20 cellular contexts compared by ENCODE assay signal in genomic region chr18:79197531-79197930, GRCh38.
DNase-seq lines count a peak whose midpoint lies in the region; ATAC-seq and TF ChIP-seq lines count a peak whose summit lies in the region.
"Had no signal": no experiment of that assay in that cellular context is flagged by ENCODE, and none has a peak within 500 bp of the region (broad histone marks: within the 10 kb centered on the region; RNA-seq: fewer than 3 reads in every experiment).

No MANE protein-coding gene starts in this region.

- H3K27ac Mint-ChIP-seq in progenitor cell of endocrine pancreas (peak overlapping the region; percentile 31), chondrocyte (ENCODE audit: unreplicated experiment) (no peak overlapping the region)
- H3K27ac Mint-ChIP-seq: activated naive CD4-positive, alpha-beta T cell treated with anti-CD3 and anti-CD28 coated beads, Interleukin-2, amount 10 ng/mL, durations not matched to agents 7 days and 5 days; CD4-positive, CD25-positive, alpha-beta regulatory T cell; stimulated activated effector memory CD8-positive, alpha-beta T cell treated with anti-CD3 and anti-CD28 coated beads, Interleukin-12 subunit alpha, Interleukin-12 subunit beta, amount 100 ng/mL, for 72 hours; T-cell had no signal

- no peaks in the 10 kb centered on the region for H3K27me3 Mint-ChIP-seq in progenitor cell of endocrine pancreas
- H3K27me3 Mint-ChIP-seq in chondrocyte (ENCODE audit: low read depth): no peaks in the 10 kb centered on the region
- H3K27me3 Mint-ChIP-seq: activated naive CD4-positive, alpha-beta T cell treated with anti-CD3 and anti-CD28 coated beads, Interleukin-2, amount 10 ng/mL, durations not matched to agents 7 days and 5 days; CD4-positive, CD25-positive, alpha-beta regulatory T cell; T-cell had no signal

- peak; percentile 57 for DNase-seq in NCI-H1092 (lab: John Stamatoyannopoulos, UW)
- DNase-seq in NCI-H2081 (lab: John Stamatoyannopoulos, UW): peak; percentile 50 to 91
- peak; percentile 93 for DNase-seq in NCI-H510A treated with DMSO at 0.1 percent for 48 hours (lab: John Stamatoyannopoulos, UW)
- no peak for DNase-seq in progenitor cell of endocrine pancreas (ENCODE audit: low spot score, unreplicated experiment)
- no peak for DNase-seq in chondrocyte (ENCODE audit: low spot score)
- DNase-seq in amniotic stem cell (lab: John Stamatoyannopoulos, UW): no peak
- DNase-seq in omental fat pad (ENCODE audit: low spot score): no peak
- DNase-seq: activated CD4-positive, alpha-beta T cell treated with anti-CD3 and anti-CD28 coated beads for 48 hours; activated naive CD4-positive, alpha-beta T cell treated with anti-CD3 and anti-CD28 coated beads, Interleukin-2, amount 10 ng/mL, durations not matched to agents 7 days and 5 days; activated T-cell treated with anti-CD3 and anti-CD28 coated beads, Interleukin-2, amount 50 U/mL, for 48 hours; CD4-positive, CD25-positive, alpha-beta regulatory T cell; DND-41; GM23248; Kasumi-1; kidney glomerular epithelial cell; stimulated activated CD4-positive, alpha-beta T cell treated with anti-CD3 and anti-CD28 coated beads, Interleukin-2, amount 100 ng/mL, for 24 hours; T-cell; uterus had no signal

- H3K4me1 Mint-ChIP-seq in progenitor cell of endocrine pancreas (ENCODE audit: low read depth): peaks cover 5% of the 10 kb centered on the region
- no peaks in the 10 kb centered on the region for H3K4me1 Mint-ChIP-seq in chondrocyte (ENCODE audit: low read depth)

- no peak overlapping the region for H3K4me3 Mint-ChIP-seq in progenitor cell of endocrine pancreas (ENCODE audit: low read depth)
- no peak overlapping the region for H3K4me3 Mint-ChIP-seq in chondrocyte (ENCODE audit: unreplicated experiment)
- H3K4me3 Mint-ChIP-seq: activated naive CD4-positive, alpha-beta T cell treated with anti-CD3 and anti-CD28 coated beads, Interleukin-2, amount 10 ng/mL, durations not matched to agents 7 days and 5 days; CD4-positive, CD25-positive, alpha-beta regulatory T cell; stimulated activated effector memory CD8-positive, alpha-beta T cell treated with anti-CD3 and anti-CD28 coated beads, Interleukin-12 subunit alpha, Interleukin-12 subunit beta, amount 100 ng/mL, for 72 hours; T-cell had no signal

- H3K9me3 Mint-ChIP-seq in progenitor cell of endocrine pancreas (ENCODE audit: low read depth) (peaks cover 5% of the 10 kb centered on the region), chondrocyte (ENCODE audit: low read depth) (no peaks in the 10 kb centered on the region)
- H3K9me3 Mint-ChIP-seq: activated naive CD4-positive, alpha-beta T cell treated with anti-CD3 and anti-CD28 coated beads, Interleukin-2, amount 10 ng/mL, durations not matched to agents 7 days and 5 days; CD4-positive, CD25-positive, alpha-beta regulatory T cell; T-cell had no signal

- peaks cover 7% of the 10 kb centered on the region for H3K36me3 Mint-ChIP-seq in progenitor cell of endocrine pancreas (ENCODE audit: insufficient read depth)
- peaks cover 2% of the 10 kb centered on the region for H3K36me3 Mint-ChIP-seq in chondrocyte (ENCODE audit: low read depth)

- TF ChIP-seq CTCF in progenitor cell of endocrine pancreas (IDR thresholded peaks at IDR 0.05; ENCODE audit: unreplicated experiment) (no peak), chondrocyte (IDR thresholded peaks at IDR 0.05) (no peak), omental fat pad (IDR thresholded peaks at IDR 0.05) (no peak)

- no peak for ATAC-seq in omental fat pad (ENCODE audit: low FRiP score)
- ATAC-seq: GM12878; stimulated activated effector memory CD8-positive, alpha-beta T cell treated with anti-CD3 and anti-CD28 coated beads, Interleukin-12 subunit alpha, Interleukin-12 subunit beta, amount 100 ng/mL, for 72 hours; T-cell had no signal

Comparison
In these comparisons a context has a peak if more than half of its experiments do, and no peak if none do; other contexts are left out.
1. DNase-seq: peak in NCI-H1092 (single experiment), NCI-H2081 (2 of 2) and NCI-H510A treated with DMSO at 0.1 percent for 48 hours (single experiment); none in progenitor cell of endocrine pancreas (single experiment), chondrocyte (single experiment), amniotic stem cell (single experiment) and omental fat pad (single experiment).